In genomic region chr4:182263562-182263961, GRCh38 we compare ENCODE assay signal across 27 cellular contexts. TPM values are rescaled to one million over a fixed set of nuclear protein-coding genes. Genes with fewer than 3 reads are reported as not detected.
"Had no signal": no experiment of that assay in that cellular context is flagged by ENCODE, and none has a peak within 500 bp of the region (broad histone marks: within the 10 kb centered on the region; RNA-seq: fewer than 3 reads in every experiment).

No MANE protein-coding gene starts in this region.

- H3K27ac ChIP-seq: adrenal gland, body of pancreas had no signal

- H3K27me3 Mint-ChIP-seq: activated naive CD8-positive, alpha-beta T cell treated with anti-CD3 and anti-CD28 coated beads, Interleukin-2, amount 10 ng/mL, durations not matched to agents 7 days and 5 days; T-helper 17 cell had no signal

- FAIRE-seq: bronchial epithelial cell had no signal

- H3K36me3 ChIP-seq: adrenal gland had no signal

- ATAC-seq: activated CD8-positive, alpha-beta T cell treated with anti-CD3 and anti-CD28 coated beads, Interleukin-2, amount 10 ng/mL, durations not matched to agents 7 days and 5 days; body of pancreas; PC-3; T-helper 17 cell; WTC11 had no signal

- DNase-seq: activated CD4-positive, alpha-beta T cell treated with anti-CD3 and anti-CD28 coated beads for 48 hours; activated CD4-positive, alpha-beta T cell treated with anti-CD3 and anti-CD28 coated beads, Interleukin-2, amount 50 U/mL, for 4 hours; activated CD4-positive, CD25-positive, alpha-beta regulatory T cell treated with anti-CD3 and anti-CD28 coated beads, Interleukin-2, amount 50 U/mL, for 72 hours; activated CD8-positive, alpha-beta memory T cell treated with anti-CD3 and anti-CD28 coated beads, Interleukin-2, amount 50 U/mL, for 48 hours; activated CD8-positive, alpha-beta T cell treated with anti-CD3 and anti-CD28 coated beads, Interleukin-2, amount 10 ng/mL, durations not matched to agents 7 days and 5 days; activated naive CD4-positive, alpha-beta T cell treated with anti-CD3 and anti-CD28 coated beads, Interleukin-2, amount 50 U/mL, for 16 hours; activated naive CD8-positive, alpha-beta T cell treated with anti-CD3 and anti-CD28 coated beads, Interleukin-2, amount 10 ng/mL, durations not matched to agents 7 days and 5 days; activated T-cell treated with anti-CD3 and anti-CD28 coated beads, Interleukin-2, amount 50 U/mL, for 1 hour; adrenal gland; aorta; body of pancreas; central memory CD4-positive, alpha-beta T cell; KG1; MV-4-11; NCI-H1092 treated with DMSO at 0.1 percent for 48 hours; NCI-H1436; NCI-H1694 treated with DMSO at 0.1 percent for 48 hours; NCI-H2029 treated with DMSO at 0.1 percent for 48 hours; NCI-H345; NCI-H510A; NCI-H526 treated with DMSO at 0.1 percent for 48 hours; PC-3; SIG-M5; T-helper 17 cell; T-helper 9 cell had no signal

- H3K9me3 Mint-ChIP-seq: activated naive CD8-positive, alpha-beta T cell treated with anti-CD3 and anti-CD28 coated beads, Interleukin-2, amount 10 ng/mL, durations not matched to agents 7 days and 5 days had no signal

- H3K36me3 Mint-ChIP-seq: activated naive CD8-positive, alpha-beta T cell treated with anti-CD3 and anti-CD28 coated beads, Interleukin-2, amount 10 ng/mL, durations not matched to agents 7 days and 5 days had no signal

- H3K4me1 ChIP-seq: adrenal gland, body of pancreas had no signal

- H3K4me3 ChIP-seq: adrenal gland, body of pancreas had no signal

- H3K4me3 Mint-ChIP-seq: activated CD8-positive, alpha-beta T cell treated with anti-CD3 and anti-CD28 coated beads, Interleukin-2, amount 10 ng/mL, durations not matched to agents 7 days and 5 days; activated naive CD8-positive, alpha-beta T cell treated with anti-CD3 and anti-CD28 coated beads, Interleukin-2, amount 10 ng/mL, durations not matched to agents 7 days and 5 days; T-helper 17 cell; WTC11 had no signal

- H3K9me3 ChIP-seq: adrenal gland, body of pancreas had no signal

- H3K4me1 Mint-ChIP-seq: activated naive CD8-positive, alpha-beta T cell treated with anti-CD3 and anti-CD28 coated beads, Interleukin-2, amount 10 ng/mL, durations not matched to agents 7 days and 5 days; T-helper 17 cell had no signal

- H3K27me3 ChIP-seq: adrenal gland, body of pancreas had no signal

- H3K27ac Mint-ChIP-seq: activated CD8-positive, alpha-beta T cell treated with anti-CD3 and anti-CD28 coated beads, Interleukin-2, amount 10 ng/mL, durations not matched to agents 7 days and 5 days; activated naive CD8-positive, alpha-beta T cell treated with anti-CD3 and anti-CD28 coated beads, Interleukin-2, amount 10 ng/mL, durations not matched to agents 7 days and 5 days; T-helper 17 cell had no signal

RNA-seq across cellular contexts. Expression of gene TENM3, which starts 20.4 kb away (rescaled TPM):
- total RNA-seq: activated CD8-positive, alpha-beta T cell treated with anti-CD3 and anti-CD28 coated beads, Interleukin-2, amount 10 ng/mL, durations not matched to agents 7 days and 5 days; activated naive CD8-positive, alpha-beta T cell treated with anti-CD3 and anti-CD28 coated beads, Interleukin-2, amount 10 ng/mL, durations not matched to agents 7 days and 5 days; T-helper 17 cell had no signal
